Comparison of ENCODE assay signal across 1 cellular context in genomic region chr6:34390531-34391013, GRCh38.
A peak's percentile ranks its signal among the peaks of the same experiment; 100 is the strongest.
TF ChIP-seq lines count a peak whose summit lies in the region.

No MANE protein-coding gene starts in this region.

TF ChIP-seq in K562, 482 proteins besides CTCF, POLR2A, EP300 and RAD21 (continued from another document):
- TF ChIP-seq RBFOX2 (IDR thresholded peaks at IDR 0.05; ENCODE audit: low read depth, low read length) (0 out of 2 replicates have a peak, but pooled peaks have one; percentile 46), CTCFL (IDR thresholded peaks at IDR 0.05; ENCODE audit: borderline replicate concordance, insufficient read depth, low read depth, low read length, poor library complexity, severe bottlenecking) (no peak), ATF2 (CRISPR knock-in tag; IDR thresholded peaks at IDR 0.05) (no peak), HMBOX1 (IDR thresholded peaks at IDR 0.05) (no peak), ZNF133 (CRISPR knock-in tag; IDR thresholded peaks at IDR 0.05) (no peak), ZSCAN32 (CRISPR knock-in tag; IDR thresholded peaks at IDR 0.05) (peak; percentile 49; the same call in 1 of the 2 replicates), ATF3 (IDR thresholded peaks at IDR 0.05) (peak; percentile 77), ATF3 (CRISPR knock-in tag; conservative IDR thresholded peaks at IDR 0.05) (no peak), FOXK1 (CRISPR knock-in tag; IDR thresholded peaks at IDR 0.05; ENCODE audit: borderline replicate concordance) (no peak), TAL1 (IDR thresholded peaks at IDR 0.05) (no peak), JUND (IDR thresholded peaks at IDR 0.05; ENCODE audit: borderline replicate concordance, low read depth, low read length) (no peak), JUND (tag; IDR thresholded peaks at IDR 0.05; ENCODE audit: borderline replicate concordance, low read depth, low read length) (0 out of 3 replicates have a peak, but pooled peaks have one; percentile 2), MYNN (IDR thresholded peaks at IDR 0.05) (peak; percentile 46; the same call in 1 of the 2 replicates), MYNN (CRISPR knock-in tag; IDR thresholded peaks at IDR 0.05) (no peak), CHAMP1 (IDR thresholded peaks at IDR 0.05) (peak; percentile 53; the same call in 1 of the 2 replicates), ATF4 (CRISPR knock-in tag; IDR thresholded peaks at IDR 0.05) (peak; percentile 55; the same call in 1 of the 2 replicates), DMBX1 (CRISPR knock-in tag; IDR thresholded peaks at IDR 0.05; ENCODE audit: borderline replicate concordance) (no peak), MAFG (tag; conservative IDR thresholded peaks at IDR 0.05) (no peak), RBM39 (optimal IDR thresholded peaks at IDR 0.05; ENCODE audit: low read depth, low read length) (no peak), TBL1XR1 (IDR thresholded peaks at IDR 0.05; ENCODE audit: low read length in 2 of 2) (0 out of 4 replicates have a peak, but pooled peaks of 1 of the 2 experiments have one; percentile 7), LCOR (CRISPR knock-in tag; IDR thresholded peaks at IDR 0.05) (no peak), KAT7 (CRISPR knock-in tag; IDR thresholded peaks at IDR 0.05; ENCODE audit: borderline replicate concordance) (no peak), GTF3C2 (IDR thresholded peaks at IDR 0.05; ENCODE audit: borderline replicate concordance, extremely low read depth, insufficient read length) (peak; percentile 63), FOXO4 (CRISPR knock-in tag; IDR thresholded peaks at IDR 0.05) (no peak), XRCC3 (IDR thresholded peaks at IDR 0.05) (no peak), ZNF280B (CRISPR knock-in tag; IDR thresholded peaks at IDR 0.05) (no peak), PHF8 (IDR thresholded peaks at IDR 0.05; ENCODE audit: borderline replicate concordance, low read length) (no peak), ZBTB12 (CRISPR knock-in tag; IDR thresholded peaks at IDR 0.05) (no peak), ZNF639 (CRISPR knock-in tag; conservative IDR thresholded peaks at IDR 0.05 in 1 of 2, IDR thresholded peaks at IDR 0.05 in 1 of 2) (no peak), ZNF280A (IDR thresholded peaks at IDR 0.05; ENCODE audit: low read depth, partially characterized antibody) (no peak), RFX5 (IDR thresholded peaks at IDR 0.05; ENCODE audit: low read depth, low read length) (no peak), MEF2A (IDR thresholded peaks at IDR 0.05; ENCODE audit: control insufficient read depth, low read depth, low read length) (no peak)
TF ChIP-seq in K562: peak in this region for 15.
